ENCODE assay signal across 1 cellular context in the genomic region with DNA sequence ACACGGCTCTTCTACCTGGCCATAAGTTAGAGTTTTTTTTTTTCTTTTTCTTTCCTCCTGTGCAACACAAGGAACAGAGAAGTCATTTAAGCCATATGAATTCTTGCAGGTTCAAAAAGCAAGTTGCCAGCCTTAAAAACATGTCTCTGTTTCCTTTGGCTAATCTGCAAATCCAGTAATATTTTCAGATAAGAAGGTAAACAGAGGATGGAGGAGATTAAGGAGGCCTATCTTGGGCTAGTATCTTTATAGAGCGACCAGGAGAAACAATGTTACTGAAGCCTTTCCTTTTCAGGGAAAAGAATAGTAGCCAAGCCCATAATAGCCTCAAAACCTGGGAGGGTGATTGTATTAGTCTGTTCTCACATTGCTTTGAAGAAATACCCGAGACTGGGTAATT.
TF ChIP-seq lines count a peak whose summit lies in the region.

No MANE protein-coding gene starts in this region.

TF ChIP-seq in HepG2, 621 proteins besides CTCF, POLR2A, EP300 and RAD21 (continued from another document):
- TF ChIP-seq, protein P1, sequence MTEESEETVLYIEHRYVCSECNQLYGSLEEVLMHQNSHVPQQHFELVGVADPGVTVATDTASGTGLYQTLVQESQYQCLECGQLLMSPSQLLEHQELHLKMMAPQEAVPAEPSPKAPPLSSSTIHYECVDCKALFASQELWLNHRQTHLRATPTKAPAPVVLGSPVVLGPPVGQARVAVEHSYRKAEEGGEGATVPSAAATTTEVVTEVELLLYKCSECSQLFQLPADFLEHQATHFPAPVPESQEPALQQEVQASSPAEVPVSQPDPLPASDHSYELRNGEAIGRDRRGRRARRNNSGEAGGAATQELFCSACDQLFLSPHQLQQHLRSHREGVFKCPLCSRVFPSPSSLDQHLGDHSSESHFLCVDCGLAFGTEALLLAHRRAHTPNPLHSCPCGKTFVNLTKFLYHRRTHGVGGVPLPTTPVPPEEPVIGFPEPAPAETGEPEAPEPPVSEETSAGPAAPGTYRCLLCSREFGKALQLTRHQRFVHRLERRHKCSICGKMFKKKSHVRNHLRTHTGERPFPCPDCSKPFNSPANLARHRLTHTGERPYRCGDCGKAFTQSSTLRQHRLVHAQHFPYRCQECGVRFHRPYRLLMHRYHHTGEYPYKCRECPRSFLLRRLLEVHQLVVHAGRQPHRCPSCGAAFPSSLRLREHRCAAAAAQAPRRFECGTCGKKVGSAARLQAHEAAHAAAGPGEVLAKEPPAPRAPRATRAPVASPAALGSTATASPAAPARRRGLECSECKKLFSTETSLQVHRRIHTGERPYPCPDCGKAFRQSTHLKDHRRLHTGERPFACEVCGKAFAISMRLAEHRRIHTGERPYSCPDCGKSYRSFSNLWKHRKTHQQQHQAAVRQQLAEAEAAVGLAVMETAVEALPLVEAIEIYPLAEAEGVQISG (CRISPR knock-in tag; IDR thresholded peaks at IDR 0.05), result no peak
- TF ChIP-seq TAF1 (CRISPR knock-in tag; IDR thresholded peaks at IDR 0.05), result no peak
- no peak for TF ChIP-seq ZNF253 (CRISPR knock-in tag; IDR thresholded peaks at IDR 0.05; ENCODE audit: borderline replicate concordance)
- TF ChIP-seq NFIC (IDR thresholded peaks at IDR 0.05; ENCODE audit: low read length), result no peak
- no peak for TF ChIP-seq ZNF317 (CRISPR knock-in tag; IDR thresholded peaks at IDR 0.05)
- no peak for TF ChIP-seq ZNF17 (CRISPR knock-in tag; IDR thresholded peaks at IDR 0.05)
- no peak for TF ChIP-seq ZNF326 (CRISPR knock-in tag; IDR thresholded peaks at IDR 0.05; ENCODE audit: borderline replicate concordance)
- no peak for TF ChIP-seq GTF2F1 (IDR thresholded peaks at IDR 0.05; ENCODE audit: low read length)
- TF ChIP-seq ZNF652 (CRISPR knock-in tag; IDR thresholded peaks at IDR 0.05; ENCODE audit: borderline replicate concordance, low read depth), result no peak
- TF ChIP-seq ZNF773 (CRISPR knock-in tag; IDR thresholded peaks at IDR 0.05; ENCODE audit: borderline replicate concordance), result no peak
TF ChIP-seq in HepG2: peak in this region for 0.
